In genomic region chr12:8702159-8702558, GRCh38 we compare ENCODE assay signal across 24 cellular contexts. TPM values are rescaled to one million over a fixed set of nuclear protein-coding genes. Genes with fewer than 3 reads are reported as not detected.
"Had no signal": no experiment of that assay in that cellular context is flagged by ENCODE, and none has a peak within 500 bp of the region (broad histone marks: within the 10 kb centered on the region; RNA-seq: fewer than 3 reads in every experiment).

No MANE protein-coding gene starts in this region.

- H3K27ac ChIP-seq: neutrophil, spleen, transverse colon had no signal

- H3K27me3 ChIP-seq: esophagus squamous epithelium, transverse colon had no signal

- H3K36me3 Mint-ChIP-seq: activated CD8-positive, alpha-beta memory T cell treated with anti-CD3 and anti-CD28 coated beads, Interleukin-2, amount 10 ng/mL, durations not matched to agents 7 days and 5 days had no signal

- ATAC-seq: activated CD8-positive, alpha-beta memory T cell treated with anti-CD3 and anti-CD28 coated beads, Interleukin-2, amount 10 ng/mL, durations not matched to agents 7 days and 5 days; heart right ventricle; naive thymus-derived CD8-positive, alpha-beta T cell; stimulated activated memory B cell treated with anti-CD40 and anti-IgM and Interleukin-4, amounts not matched to agents 10 μg/mL and 1 μg/mL and 100 μg/mL, for 72 hours; T-cell; WTC11 had no signal

- H3K36me3 ChIP-seq: esophagus squamous epithelium, neutrophil, spleen, transverse colon had no signal

- FAIRE-seq: astrocyte, bronchial epithelial cell, endothelial cell of umbilical vein had no signal

- H3K27me3 Mint-ChIP-seq: activated T-cell treated with anti-CD3 and anti-CD28 coated beads, Interleukin-2, amount 50 U/mL, for 24 hours; naive thymus-derived CD8-positive, alpha-beta T cell; stimulated activated memory B cell treated with anti-CD40 and anti-IgM and Interleukin-4, amounts not matched to agents 10 μg/mL and 1 μg/mL and 100 μg/mL, for 72 hours had no signal

- H3K4me3 Mint-ChIP-seq: activated CD4-positive, alpha-beta memory T cell treated with anti-CD3 and anti-CD28 coated beads, Interleukin-2, amount 10 ng/mL, durations not matched to agents 7 days and 5 days; activated CD8-positive, alpha-beta memory T cell treated with anti-CD3 and anti-CD28 coated beads, Interleukin-2, amount 10 ng/mL, durations not matched to agents 7 days and 5 days; activated T-cell treated with anti-CD3 and anti-CD28 coated beads, Interleukin-2, amount 50 U/mL, for 24 hours; dendritic cell treated with granulocyte-macrophage colony-stimulating factor and Interleukin-4, amounts not matched to agents 40 ng/mL and 50 ng/mL, for 4 days; naive thymus-derived CD8-positive, alpha-beta T cell; stimulated activated memory B cell treated with anti-CD40 and anti-IgM and Interleukin-4, amounts not matched to agents 10 μg/mL and 1 μg/mL and 100 μg/mL, for 72 hours; T-cell; WTC11 had no signal

- H3K4me3 ChIP-seq: esophagus squamous epithelium, heart right ventricle, spleen, transverse colon had no signal

- H3K27ac Mint-ChIP-seq: activated CD4-positive, alpha-beta memory T cell treated with anti-CD3 and anti-CD28 coated beads, Interleukin-2, amount 10 ng/mL, durations not matched to agents 7 days and 5 days; activated CD8-positive, alpha-beta memory T cell treated with anti-CD3 and anti-CD28 coated beads, Interleukin-2, amount 10 ng/mL, durations not matched to agents 7 days and 5 days; activated T-cell treated with anti-CD3 and anti-CD28 coated beads, Interleukin-2, amount 50 U/mL, for 24 hours; activated T-helper 2 cell treated with anti-CD3 and anti-CD28 coated beads, Interferon-gamma antibody, Interleukin-2, Interleukin-4, amounts not matched to agents 10 μg/mL and 5 μg/mL and 100 μg/mL, durations not matched to agents 14 hours and 24 hours and 36 hours; dendritic cell treated with granulocyte-macrophage colony-stimulating factor and Interleukin-4, amounts not matched to agents 40 ng/mL and 50 ng/mL, for 4 days; stimulated activated memory B cell treated with anti-CD40 and anti-IgM and Interleukin-4, amounts not matched to agents 10 μg/mL and 1 μg/mL and 100 μg/mL, for 72 hours; T-cell had no signal

- DNase-seq: activated CD4-positive, alpha-beta memory T cell treated with anti-CD3 and anti-CD28 coated beads, Interleukin-2, amount 10 ng/mL, durations not matched to agents 7 days and 5 days; activated CD4-positive, alpha-beta T cell treated with anti-CD3 and anti-CD28 coated beads for 48 hours; activated CD8-positive, alpha-beta memory T cell treated with anti-CD3 and anti-CD28 coated beads, Interleukin-2, amount 10 ng/mL, durations not matched to agents 7 days and 5 days; activated naive CD4-positive, alpha-beta T cell treated with anti-CD3 and anti-CD28 coated beads, Interleukin-2, amount 50 U/mL, for 16 hours; activated T-cell treated with anti-CD3 and anti-CD28 coated beads, Interleukin-2, amount 50 U/mL, for 24 hours; cerebellar nuclear complex; effector CD8-positive, alpha-beta T cell; esophagus squamous epithelium; heart right ventricle; kidney glomerular epithelial cell; mesenchymal stem cell; naive thymus-derived CD8-positive, alpha-beta T cell; spleen; stimulated activated CD4-positive, alpha-beta T cell treated with anti-CD3 and anti-CD28 coated beads, Interleukin-4, amount 100 ng/mL, for 4 hours; T-cell; transverse colon had no signal

- H3K9me3 ChIP-seq: esophagus squamous epithelium, heart right ventricle, neutrophil, spleen, transverse colon had no signal

- H3K9me3 Mint-ChIP-seq: activated CD4-positive, alpha-beta memory T cell treated with anti-CD3 and anti-CD28 coated beads, Interleukin-2, amount 10 ng/mL, durations not matched to agents 7 days and 5 days; activated T-cell treated with anti-CD3 and anti-CD28 coated beads, Interleukin-2, amount 50 U/mL, for 24 hours; activated T-helper 2 cell treated with anti-CD3 and anti-CD28 coated beads, Interferon-gamma antibody, Interleukin-2, Interleukin-4, amounts not matched to agents 10 μg/mL and 5 μg/mL and 100 μg/mL, durations not matched to agents 14 hours and 24 hours and 36 hours; dendritic cell treated with granulocyte-macrophage colony-stimulating factor and Interleukin-4, amounts not matched to agents 40 ng/mL and 50 ng/mL, for 4 days; stimulated activated memory B cell treated with anti-CD40 and anti-IgM and Interleukin-4, amounts not matched to agents 10 μg/mL and 1 μg/mL and 100 μg/mL, for 72 hours; T-cell; WTC11 had no signal

RNA-seq across cellular contexts. Expression of gene MFAP5, which starts 39.5 kb away (rescaled TPM):
- total RNA-seq: activated CD4-positive, alpha-beta memory T cell treated with anti-CD3 and anti-CD28 coated beads, Interleukin-2, amount 10 ng/mL, durations not matched to agents 7 days and 5 days; activated CD8-positive, alpha-beta memory T cell treated with anti-CD3 and anti-CD28 coated beads, Interleukin-2, amount 10 ng/mL, durations not matched to agents 7 days and 5 days; activated T-helper 2 cell treated with anti-CD3 and anti-CD28 coated beads, Interferon-gamma antibody, Interleukin-2, Interleukin-4, amounts not matched to agents 10 μg/mL and 5 μg/mL and 100 μg/mL, durations not matched to agents 14 hours and 24 hours and 36 hours; endothelial cell of umbilical vein; naive thymus-derived CD8-positive, alpha-beta T cell; T-cell had no signal
- polyA plus RNA-seq: naive thymus-derived CD8-positive, alpha-beta T cell had no signal
